Comparison of ENCODE assay signal across 8 cellular contexts in genomic region chr16:3457434-3458252, GRCh38. TPM values are rescaled to one million over a fixed set of nuclear protein-coding genes. Genes with fewer than 3 reads are reported as not detected.
DNase-seq lines count a peak whose midpoint lies in the region; ATAC-seq and TF ChIP-seq lines count a peak whose summit lies in the region.

No MANE protein-coding gene starts in this region.

- H4K20me1 ChIP-seq in KMS-11 (ENCODE audit: insufficient read depth) (no peaks in the 10 kb centered on the region), fibroblast of lung (ENCODE audit: control insufficient read depth, extremely low read depth, insufficient read depth, low read length) (no peaks in the 10 kb centered on the region)

- H3K27me3 ChIP-seq in KMS-11 (ENCODE audit: insufficient read depth, low read depth) (no peaks in the 10 kb centered on the region), Peyer's patch (no peaks in the 10 kb centered on the region), fibroblast of lung (ENCODE audit: control insufficient read depth, insufficient read depth, low read length) (no peaks in the 10 kb centered on the region)

- peak; percentile 49 to 58 for TF ChIP-seq POLR2A in Peyer's patch (IDR thresholded peaks at IDR 0.05)

- H3K36me3 Mint-ChIP-seq in natural killer cell, result no peaks in the 10 kb centered on the region

- H3K9me3 ChIP-seq in Peyer's patch (no peaks in the 10 kb centered on the region), fibroblast of lung (ENCODE audit: control insufficient read depth, insufficient read depth, low read depth, low read length) (no peaks in the 10 kb centered on the region)

- H3K4me3 ChIP-seq in KMS-11 (IDR thresholded peaks at IDR 0.05; ENCODE audit: insufficient read depth, low read depth, low read length), result no peak overlapping the region
- H3K4me3 ChIP-seq in Peyer's patch, result peak overlapping the region; percentile 67 to 98 (median 80)
- H3K4me3 ChIP-seq in fibroblast of lung (replicated peaks in 1 of 4; ENCODE audit: control extremely low read depth in 1 of 4, insufficient read depth in 1 of 4, low read depth in 3 of 4, low read length in 4 of 4), result peak overlapping the region; percentile 60 to 94 (median 80)

- peak overlapping the region; percentile 69 for H3K4me2 ChIP-seq in KMS-11
- H3K4me2 ChIP-seq in fibroblast of lung (ENCODE audit: extremely low read depth, insufficient read depth, low read length), result peak overlapping the region; percentile 80

- H3K36me3 ChIP-seq in KMS-11 (ENCODE audit: insufficient read depth) (no peaks in the 10 kb centered on the region), Peyer's patch (no peaks in the 10 kb centered on the region), fibroblast of lung (ENCODE audit: control insufficient read depth, insufficient read depth, low read length) (no peaks in the 10 kb centered on the region)

- ATAC-seq in GM21786 (IDR thresholded peaks at IDR 0.05; ENCODE audit: unreplicated experiment) (peak; percentile 72), natural killer cell (peak; percentile 88 to 96 (median 91))

- H2AFZ ChIP-seq in KMS-11 (ENCODE audit: low read depth), result peak overlapping the region; percentile 53
- H2AFZ ChIP-seq in fibroblast of lung (ENCODE audit: low read length), result peak overlapping the region; percentile 90

- no peaks in the 10 kb centered on the region for H3K9me3 Mint-ChIP-seq in natural killer cell

- no peak for TF ChIP-seq CTCF in KMS-11 (conservative IDR thresholded peaks at IDR 0.05; ENCODE audit: low read depth, low read length)
- TF ChIP-seq CTCF in Peyer's patch (IDR thresholded peaks at IDR 0.05), result peak; percentile 35 to 69 (median 64)
- peak; percentile 25 to 27 for TF ChIP-seq CTCF in fibroblast of lung (conservative IDR thresholded peaks at IDR 0.05 in 1 of 2, IDR thresholded peaks at IDR 0.05 in 1 of 2; ENCODE audit: low read depth in 1 of 2, low read length in 2 of 2)
- peak; percentile 19 for TF ChIP-seq CTCF in natural killer cell (IDR thresholded peaks at IDR 0.05)

- no peaks in the 10 kb centered on the region for H3K27me3 Mint-ChIP-seq in natural killer cell (ENCODE audit: low read depth in 2 of 2)

- H3K4me1 Mint-ChIP-seq in natural killer cell, result peaks cover 44 to 47% of the 10 kb centered on the region in 2 donors

- peak overlapping the region; percentile 75 to 86 for H3K27ac Mint-ChIP-seq in natural killer cell

- DNase-seq in EH (ENCODE audit: low read depth) (peak; percentile 90), Peyer's patch (peak; percentile 85 to 95 (median 93)), fibroblast of lung (ENCODE audit: low read depth in 2 of 2) (peak; percentile 86), natural killer cell (peak; percentile 89)
- peak; percentile 79 to 83 for DNase-seq in activated T-helper 1 cell treated with anti-CD3 and anti-CD28 coated beads, Interleukin-2, amount 50 U/mL, for 16 hours (ENCODE audit: low read depth in 1 of 2, low spot score in 1 of 2)
- peak; percentile 81 to 92 (median 84) for DNase-seq in stimulated activated naive CD4-positive, alpha-beta T cell (lab: John Stamatoyannopoulos, UW)

- H3K9ac ChIP-seq in KMS-11, result peak overlapping the region; percentile 88
- peak overlapping the region; percentile 98 for H3K9ac ChIP-seq in fibroblast of lung (ENCODE audit: insufficient read depth, low read length)

- peaks cover 42% of the 10 kb centered on the region for H3K4me1 ChIP-seq in KMS-11 (ENCODE audit: low read depth, poor library complexity, severe bottlenecking)
- peaks cover 0 to 45% (median 9%) of the 10 kb centered on the region in 4 donors for H3K4me1 ChIP-seq in Peyer's patch
- peaks cover 3% of the 10 kb centered on the region for H3K4me1 ChIP-seq in fibroblast of lung (ENCODE audit: control insufficient read depth, extremely low read depth, insufficient read depth, low read length)

- peaks cover 42% of the 10 kb centered on the region for H3K79me2 ChIP-seq in KMS-11 (ENCODE audit: insufficient read depth, low read depth)
- peaks cover 45% of the 10 kb centered on the region for H3K79me2 ChIP-seq in fibroblast of lung (ENCODE audit: control insufficient read depth, insufficient read depth, low read length)

- intact Hi-C loops in natural killer cell (cut with micrococcal nuclease), result loop anchor here (1.0 kb wide), 4 partner anchors 43 to 193 kb away; partner anchors contain the start of genes ZNF174, ZNF263 and ZSCAN32

- H3K4me3 Mint-ChIP-seq in natural killer cell, result peak overlapping the region; percentile 81

- H3K27ac ChIP-seq in KMS-11, result peak overlapping the region; percentile 95
- H3K27ac ChIP-seq in Peyer's patch, result peak overlapping the region; percentile 92 to 98 (median 94)
- H3K27ac ChIP-seq in fibroblast of lung (ENCODE audit: insufficient read depth, low read length), result peak overlapping the region; percentile 96

RNA-seq across cellular contexts. Expression of gene NAA60, which starts 14.2 kb away (rescaled TPM):
- total RNA-seq in Peyer's patch, result 100 to 1,000 TPM in 2 of 4 donors, 10 to 100 TPM in 2; 80.9 to 110 (median 96.8) TPM
- 9.2 and 12.6 TPM in 2 replicates for total RNA-seq in fibroblast of lung
- polyA plus RNA-seq in fibroblast of lung, result 20.9 and 33.6 TPM in 2 replicates
- 20.5 and 26.8 TPM in 2 replicates for polyA plus RNA-seq in fibroblast of lung (2012)
- polyA minus RNA-seq in fibroblast of lung (ENCODE audit: low replicate concordance), result 19.1 and 30.7 TPM in 2 replicates
- total RNA-seq in natural killer cell, result 10 to 100 TPM; 45.1 to 69.0 (median 58.9) TPM

RNA-seq across cellular contexts. Expression of gene ZNF597, which starts 14.3 kb away (rescaled TPM):
- 1 to 10 TPM; 1.1 to 3.3 (median 1.8) TPM for total RNA-seq in Peyer's patch
- total RNA-seq in fibroblast of lung, result 1.8 and 2.0 TPM in 2 replicates
- 1.4 and 1.6 TPM in 2 replicates for polyA plus RNA-seq in fibroblast of lung
- polyA plus RNA-seq in fibroblast of lung (2012), result 1.3 and 1.4 TPM in 2 replicates
- 0.24 and 0.26 TPM in 2 replicates for polyA minus RNA-seq in fibroblast of lung (ENCODE audit: low replicate concordance)
- 1 to 10 TPM; 1.8 to 3.5 (median 2.8) TPM for total RNA-seq in natural killer cell

RNA-seq across cellular contexts. Expression of gene C16orf90, which starts 37.6 kb away (rescaled TPM):
- not detected for total RNA-seq in Peyer's patch
- not detected in 2 replicates for total RNA-seq in fibroblast of lung
- polyA plus RNA-seq in fibroblast of lung, result not detected in 2 replicates
- polyA plus RNA-seq in fibroblast of lung (2012), result not detected in 2 replicates
- not detected in 2 replicates for polyA minus RNA-seq in fibroblast of lung (ENCODE audit: low replicate concordance)
- total RNA-seq in natural killer cell, result not detected

RNA-seq across cellular contexts. Expression of gene CLUAP1, which starts 43.2 kb away (rescaled TPM):
- total RNA-seq in Peyer's patch (10 to 100 TPM in 1 of 4 donors, 1 to 10 TPM in 3; 6.6 to 37.1 (median 7.7) TPM), fibroblast of lung (21.1 and 22.3 TPM in 2 replicates), natural killer cell (1 to 10 TPM; 4.0 to 6.2 (median 4.7) TPM)
- polyA plus RNA-seq in fibroblast of lung, result 22.7 and 28.0 TPM in 2 replicates
- 19.8 and 22.8 TPM in 2 replicates for polyA plus RNA-seq in fibroblast of lung (2012)
- polyA minus RNA-seq in fibroblast of lung (ENCODE audit: low replicate concordance), result 1.9 and 4.1 TPM in 2 replicates

RNA-seq across cellular contexts. Expression of gene ZNF174, which starts 56.6 kb away (rescaled TPM):
- 10 to 100 TPM in 3 of 4 donors, 1 to 10 TPM in 1; 7.4 to 19.8 (median 15.7) TPM for total RNA-seq in Peyer's patch
- 6.7 and 9.2 TPM in 2 replicates for total RNA-seq in fibroblast of lung
- polyA plus RNA-seq in fibroblast of lung, result 8.5 and 9.1 TPM in 2 replicates
- polyA plus RNA-seq in fibroblast of lung (2012), result 7.6 and 7.8 TPM in 2 replicates
- 6.4 and 8.3 TPM in 2 replicates for polyA minus RNA-seq in fibroblast of lung (ENCODE audit: low replicate concordance)
- 1 to 10 TPM; 3.5 to 9.0 (median 7.5) TPM for total RNA-seq in natural killer cell
